In genomic region chr19:14553939-14554243, GRCh38 we compare ENCODE assay signal across 16 cellular contexts. TPM values are rescaled to one million over a fixed set of nuclear protein-coding genes. Genes with fewer than 3 reads are reported as not detected.
DNase-seq lines count a peak whose midpoint lies in the region; ATAC-seq and TF ChIP-seq lines count a peak whose summit lies in the region.
"Had no signal": no experiment of that assay in that cellular context is flagged by ENCODE, and none has a peak within 500 bp of the region (broad histone marks: within the 10 kb centered on the region; RNA-seq: fewer than 3 reads in every experiment).

No MANE protein-coding gene starts in this region.

- no peak overlapping the region for H2BK120ac ChIP-seq in trophoblast cell (ENCODE audit: insufficient read depth, low read length, poor library complexity)

- H3K4me1 Mint-ChIP-seq in osteocyte (ENCODE audit: unreplicated experiment): peaks cover 49% of the 10 kb centered on the region

- H4K8ac ChIP-seq in trophoblast cell (ENCODE audit: low read depth, low read length): no peak overlapping the region

- H3K18ac ChIP-seq in trophoblast cell (ENCODE audit: low read length): no peak overlapping the region

- H3K36me3 Mint-ChIP-seq in osteocyte (ENCODE audit: unreplicated experiment): no peaks in the 10 kb centered on the region

- H3K27me3 Mint-ChIP-seq in osteocyte (ENCODE audit: unreplicated experiment): no peaks in the 10 kb centered on the region
- H3K27me3 Mint-ChIP-seq: dendritic cell treated with granulocyte-macrophage colony-stimulating factor and Interleukin-4, amounts not matched to agents 40 ng/mL and 50 ng/mL, for 4 days; stimulated activated naive CD8-positive, alpha-beta T cell treated with anti-CD3 and anti-CD28 coated beads, Interleukin-15, Interleukin-2, amounts not matched to agents 100 ng/mL and 50 ng/mL, for 24 hours had no signal

- H4K20me1 ChIP-seq in BLaER1 treated with 17β-estradiol and CSF1 and Interleukin-3, amounts not matched to agents 10 nM and 100 nM: peaks cover 20 to 77% (median 53%) of the 10 kb centered on the region in 11 experiments; a peak in 18 of 22 replicates

- no peak overlapping the region for H2BK5ac ChIP-seq in trophoblast cell (ENCODE audit: low read depth, low read length, poor library complexity)

- peak overlapping the region; percentile 35 for H3K27ac Mint-ChIP-seq in osteocyte (ENCODE audit: unreplicated experiment)
- H3K27ac Mint-ChIP-seq: dendritic cell treated with granulocyte-macrophage colony-stimulating factor and Interleukin-4, amounts not matched to agents 40 ng/mL and 50 ng/mL, for 4 days had no signal

- H3K4me1 ChIP-seq in BLaER1 treated with 17β-estradiol and CSF1 and Interleukin-3, amounts not matched to agents 10 nM and 100 nM: peaks cover 69 to 98% (median 88%) of the 10 kb centered on the region in 10 experiments
- H3K4me1 ChIP-seq in HUES6 (ENCODE audit: control insufficient read depth, insufficient read depth, low read length) (peaks cover 22% of the 10 kb centered on the region), esophagus (ENCODE audit: control insufficient read depth in 2 of 2, insufficient read depth in 2 of 2, low read length in 1 of 2) (peaks cover 5 to 47% of the 10 kb centered on the region in 2 donors), SJCRH30 (peaks cover 10% of the 10 kb centered on the region), trophoblast cell (ENCODE audit: control insufficient read depth in 1 of 2, insufficient read depth in 2 of 2, low read length in 2 of 2) (peaks cover 16 to 21% of the 10 kb centered on the region in 2 experiments)

- no peak for TF ChIP-seq CTCF in osteocyte (IDR thresholded peaks at IDR 0.05)

- no peak overlapping the region for H3K4me3 ChIP-seq in BLaER1 treated with 17β-estradiol and CSF1 and Interleukin-3, amounts not matched to agents 10 nM and 100 nM
- H3K4me3 ChIP-seq in HUES6 (ENCODE audit: low read depth, low read length) (no peak overlapping the region), esophagus (ENCODE audit: low read depth in 1 of 2, low read length in 2 of 2) (peak overlapping the region in 1 of 2 donors; percentile 26), SJCRH30 (no peak overlapping the region), trophoblast cell (ENCODE audit: low read depth, low read length) (no peak overlapping the region)
- H3K4me3 ChIP-seq: lower lobe of right lung had no signal

- H3K79me1 ChIP-seq in trophoblast cell (ENCODE audit: low read length): no peaks in the 10 kb centered on the region

- no peak overlapping the region for H2AFZ ChIP-seq in trophoblast cell (ENCODE audit: insufficient read depth, low read length, poor library complexity)

- H3K4me3 Mint-ChIP-seq in osteocyte (ENCODE audit: unreplicated experiment): no peak overlapping the region
- H3K4me3 Mint-ChIP-seq: dendritic cell treated with granulocyte-macrophage colony-stimulating factor and Interleukin-4, amounts not matched to agents 40 ng/mL and 50 ng/mL, for 4 days; stimulated activated naive CD8-positive, alpha-beta T cell treated with anti-CD3 and anti-CD28 coated beads, Interleukin-15, Interleukin-2, amounts not matched to agents 100 ng/mL and 50 ng/mL, for 24 hours had no signal

- peaks cover 4% of the 10 kb centered on the region for H3K79me2 ChIP-seq in trophoblast cell (ENCODE audit: control insufficient read depth, insufficient read depth, low read length, poor library complexity)

- H4K12ac ChIP-seq in trophoblast cell (ENCODE audit: low read depth, low read length): no peak overlapping the region

- ATAC-seq in HG03045 (IDR thresholded peaks at IDR 0.05; ENCODE audit: unreplicated experiment): no peak
- ATAC-seq: PC-3 had no signal

- H3K4me2 ChIP-seq in BLaER1 treated with 17β-estradiol and CSF1 and Interleukin-3, amounts not matched to agents 10 nM and 100 nM: peak overlapping the region; percentile 53 to 93 (median 88); a peak in 19 of 22 replicates
- no peak overlapping the region for H3K4me2 ChIP-seq in trophoblast cell (ENCODE audit: low read length)

- H3K4ac ChIP-seq in trophoblast cell (ENCODE audit: low read depth, low read length): no peak overlapping the region

- peak overlapping the region in 9 of 11 experiments; percentile 32 to 73 (median 58); a peak in 14 of 22 replicates for H3K9ac ChIP-seq in BLaER1 treated with 17β-estradiol and CSF1 and Interleukin-3, amounts not matched to agents 10 nM and 100 nM
- H3K9ac ChIP-seq in HUES6 (ENCODE audit: low read length) (peak overlapping the region; percentile 15), trophoblast cell (ENCODE audit: low read length) (no peak overlapping the region)

- DNase-seq in osteocyte (ENCODE audit: extremely low spot score, unreplicated experiment) (no peak), middle frontal gyrus (ENCODE audit: extremely low spot score, low spot score) (no peak), SJCRH30 (no peak), trophoblast cell (no peak)
- DNase-seq: activated CD4-positive, CD25-positive, alpha-beta regulatory T cell treated with anti-CD3 and anti-CD28 coated beads, Interleukin-2, amount 50 U/mL, for 72 hours; HCEC 1CT; Kasumi-1; lower lobe of right lung had no signal

- no peaks in the 10 kb centered on the region for H3K9me3 ChIP-seq in BLaER1 treated with 17β-estradiol and CSF1 and Interleukin-3, amounts not matched to agents 10 nM and 100 nM (replicated peaks in 1 of 11)
- no peaks in the 10 kb centered on the region for H3K9me3 ChIP-seq in HUES6 (ENCODE audit: control insufficient read depth, insufficient read depth, low read depth, low read length)
- no peaks in the 10 kb centered on the region for H3K9me3 ChIP-seq in esophagus (ENCODE audit: control insufficient read depth in 2 of 2, insufficient read depth in 1 of 2, low read depth in 1 of 2, low read length in 1 of 2)
- H3K9me3 ChIP-seq in SJCRH30 (replicated peaks): no peaks in the 10 kb centered on the region
- H3K9me3 ChIP-seq in trophoblast cell (ENCODE audit: insufficient read depth, low read depth, low read length): peaks cover 3% of the 10 kb centered on the region
- H3K9me3 ChIP-seq: lower lobe of right lung had no signal

- H2AK5ac ChIP-seq in trophoblast cell (ENCODE audit: low read length): no peak overlapping the region

- H2BK12ac ChIP-seq in trophoblast cell (ENCODE audit: low read length): no peak overlapping the region

- no peaks in the 10 kb centered on the region for H3K27me3 ChIP-seq in BLaER1 treated with 17β-estradiol and CSF1 and Interleukin-3, amounts not matched to agents 10 nM and 100 nM
- H3K27me3 ChIP-seq in HUES6 (ENCODE audit: control insufficient read depth, insufficient read depth, low read length) (no peaks in the 10 kb centered on the region), esophagus (ENCODE audit: control insufficient read depth in 1 of 2, insufficient read depth in 2 of 2, low read length in 2 of 2) (no peaks in the 10 kb centered on the region), SJCRH30 (no peaks in the 10 kb centered on the region), trophoblast cell (ENCODE audit: insufficient read depth, low read length) (no peaks in the 10 kb centered on the region)

- H4K91ac ChIP-seq in trophoblast cell (ENCODE audit: low read depth, low read length): no peak overlapping the region

- H3K36me3 ChIP-seq in BLaER1 treated with 17β-estradiol and CSF1 and Interleukin-3, amounts not matched to agents 10 nM and 100 nM: peaks cover 5 to 23% (median 11%) of the 10 kb centered on the region in 11 experiments; a peak in 17 of 22 replicates
- H3K36me3 ChIP-seq in HUES6 (ENCODE audit: control insufficient read depth, insufficient read depth, low read length) (peaks cover 3% of the 10 kb centered on the region; the same call in 1 of the 2 replicates), esophagus (ENCODE audit: control insufficient read depth in 2 of 2, insufficient read depth in 2 of 2, low read length in 1 of 2) (peaks cover 0 to 10% of the 10 kb centered on the region in 2 donors), SJCRH30 (peaks cover 4% of the 10 kb centered on the region), trophoblast cell (ENCODE audit: control insufficient read depth in 1 of 2, insufficient read depth in 2 of 2, low read length in 2 of 2) (peaks cover 2 to 4% of the 10 kb centered on the region in 2 experiments)

- H3K14ac ChIP-seq in trophoblast cell (ENCODE audit: low read length): no peak overlapping the region

- H3K27ac ChIP-seq in BLaER1 treated with 17β-estradiol and CSF1 and Interleukin-3, amounts not matched to agents 10 nM and 100 nM: peak overlapping the region in 9 of 11 experiments; percentile 22 to 81 (median 65); a peak in 16 of 22 replicates
- H3K27ac ChIP-seq in HUES6 (ENCODE audit: low read depth, low read length) (0 out of 2 replicates have a peak overlapping the region, but pooled peaks have one; percentile 51), esophagus (ENCODE audit: low read depth in 2 of 2, low read length in 1 of 2) (peak overlapping the region; percentile 89 to 97), SJCRH30 (no peak overlapping the region), trophoblast cell (ENCODE audit: low read depth, low read length) (no peak overlapping the region)
- H3K27ac ChIP-seq: HL-60, lower lobe of right lung had no signal

- no peaks in the 10 kb centered on the region for H3K9me3 Mint-ChIP-seq in osteocyte (ENCODE audit: unreplicated experiment)
- H3K9me3 Mint-ChIP-seq: dendritic cell treated with granulocyte-macrophage colony-stimulating factor and Interleukin-4, amounts not matched to agents 40 ng/mL and 50 ng/mL, for 4 days; stimulated activated naive CD8-positive, alpha-beta T cell treated with anti-CD3 and anti-CD28 coated beads, Interleukin-15, Interleukin-2, amounts not matched to agents 100 ng/mL and 50 ng/mL, for 24 hours had no signal

- WGBS in esophagus, 2 donors: 53 to 64% methylated on average over 9 of the region's 9 CpGs
- no CpG with 5 or more reads among the region's 9 CpGs for WGBS in trophoblast cell (ENCODE audit: extremely low coverage, insufficient coverage, insufficient read length)

- no peak overlapping the region for H3K23ac ChIP-seq in trophoblast cell (ENCODE audit: low read length)

RNA-seq across cellular contexts. Expression of gene NDUFB7, which starts 18.0 kb away (rescaled TPM):
- 100 to 1,000 TPM; 471 to 517 TPM for polyA plus RNA-seq in esophagus
- 149 and 158 TPM in 2 replicates for total RNA-seq in osteocyte
- 240 and 323 TPM in 2 replicates for total RNA-seq in SJCRH30 (2014; rRNA removed; shearing (Covaris generic))
- 157 and 159 TPM in 2 replicates for polyA plus RNA-seq in trophoblast cell (2013)

RNA-seq across cellular contexts. Expression of gene TECR, which starts 24.5 kb away (rescaled TPM):
- polyA plus RNA-seq in esophagus: 100 to 1,000 TPM; 362 to 444 TPM
- 136 and 139 TPM in 2 replicates for total RNA-seq in osteocyte
- 188 and 189 TPM in 2 replicates for total RNA-seq in SJCRH30 (2014; rRNA removed; shearing (Covaris generic))
- polyA plus RNA-seq in trophoblast cell (2013): 261 and 265 TPM in 2 replicates

RNA-seq across cellular contexts. Expression of gene CLEC17A, which starts 29.0 kb away (rescaled TPM):
- polyA plus RNA-seq in esophagus: under 1 TPM; 0.01 to 0.08 TPM
- total RNA-seq in osteocyte: not detected in 2 replicates
- 0.04 TPM in 1 of 2 replicates, not detected in the other for total RNA-seq in SJCRH30 (2014; rRNA removed; shearing (Covaris generic))
- polyA plus RNA-seq in trophoblast cell (2013): not detected in 2 replicates
- total RNA-seq: lower lobe of right lung, PC-3 had no signal

RNA-seq across cellular contexts. Expression of gene DNAJB1, which starts 35.7 kb away (rescaled TPM):
- polyA plus RNA-seq in esophagus: 100 to 1,000 TPM; 249 to 309 TPM
- 80.0 and 84.6 TPM in 2 replicates for total RNA-seq in osteocyte
- total RNA-seq in SJCRH30 (2014; rRNA removed; shearing (Covaris generic)): 166 and 178 TPM in 2 replicates
- 61.8 and 62.4 TPM in 2 replicates for polyA plus RNA-seq in trophoblast cell (2013)

RNA-seq across cellular contexts. Expression of gene GIPC1, which starts 58.0 kb away (rescaled TPM):
- polyA plus RNA-seq in esophagus: 100 to 1,000 TPM; 269 to 368 TPM
- total RNA-seq in osteocyte: 89.0 and 90.3 TPM in 2 replicates
- 67.4 and 71.1 TPM in 2 replicates for total RNA-seq in SJCRH30 (2014; rRNA removed; shearing (Covaris generic))
- 67.2 and 69.0 TPM in 2 replicates for polyA plus RNA-seq in trophoblast cell (2013)

Comparison
In these comparisons a context has a peak if more than half of its experiments do, and no peak if none do; other contexts are left out.
1. H3K27ac ChIP-seq: peak in BLaER1 treated with 17β-estradiol and CSF1 and Interleukin-3, amounts not matched to agents 10 nM and 100 nM (9 of 11), HUES6 (single experiment) and esophagus (2 of 2); none in SJCRH30 (single experiment) and trophoblast cell (single experiment).